ENCODE assay signal across 1 cellular context in the genomic region with DNA sequence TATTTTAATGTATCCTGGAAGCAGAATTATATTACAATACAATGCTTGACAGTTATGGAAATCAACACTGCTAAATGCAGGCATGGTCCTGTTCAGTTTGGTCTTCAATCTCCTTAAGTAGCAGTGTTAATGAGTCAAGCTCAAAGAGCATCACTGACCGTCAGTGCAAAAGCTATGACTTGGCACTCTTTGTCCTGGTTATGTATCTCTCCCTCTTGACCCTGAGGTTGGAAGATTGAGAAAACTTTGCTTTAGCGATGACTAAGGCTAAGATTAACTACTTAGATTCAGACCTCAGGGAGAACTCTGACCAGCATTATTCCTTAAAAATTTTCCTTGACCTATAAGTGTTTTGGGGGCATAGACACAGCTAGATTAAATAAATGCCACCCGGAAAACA.
TF ChIP-seq lines count a peak whose summit lies in the region.

No MANE protein-coding gene starts in this region.

TF ChIP-seq in K562, 482 proteins besides CTCF, POLR2A, EP300 and RAD21:
- TF ChIP-seq MAFG (tag; conservative IDR thresholded peaks at IDR 0.05) (0 out of 2 replicates have a peak, but pooled peaks have one; percentile 18), ZNF41 (CRISPR knock-in tag; conservative IDR thresholded peaks at IDR 0.05) (no peak), NFE2 (IDR thresholded peaks at IDR 0.05; ENCODE audit: low read depth) (0 out of 2 replicates have a peak, but pooled peaks have one; percentile 17), KDM1A (IDR thresholded peaks at IDR 0.05) (peak in 1 of 2 experiments; percentile 52; a peak in 1 of 4 replicates), KDM5B (IDR thresholded peaks at IDR 0.05; ENCODE audit: insufficient replicate concordance, low read depth, low read length) (no peak)
